1 cellular context compared by ENCODE assay signal in genomic region chr2:218022851-218023530, GRCh38.
TF ChIP-seq lines count a peak whose summit lies in the region.

No MANE protein-coding gene starts in this region.

TF ChIP-seq in H1, 55 proteins besides CTCF, POLR2A, EP300 and RAD21:
- TF ChIP-seq NRF1 (IDR thresholded peaks at IDR 0.05; ENCODE audit: low read depth, low read length) = no peak
- TF ChIP-seq JUN (IDR thresholded peaks at IDR 0.05; ENCODE audit: low read depth, low read length) = no peak
- TF ChIP-seq MAX (IDR thresholded peaks at IDR 0.05) = no peak
- no peak for TF ChIP-seq HDAC2 (IDR thresholded peaks at IDR 0.05; ENCODE audit: borderline replicate concordance in 1 of 2, low read depth in 2 of 2, low read length in 2 of 2)
- no peak for TF ChIP-seq KDM5A (IDR thresholded peaks at IDR 0.05; ENCODE audit: low read length)
- no peak for TF ChIP-seq RBBP5 (IDR thresholded peaks at IDR 0.05; ENCODE audit: borderline replicate concordance, low read depth, low read length)
- no peak for TF ChIP-seq SUZ12 (IDR thresholded peaks at IDR 0.05; ENCODE audit: low read length)
- no peak for TF ChIP-seq CTBP2 (IDR thresholded peaks at IDR 0.05; ENCODE audit: borderline replicate concordance, insufficient read depth, insufficient read length, low read length)
- TF ChIP-seq ATF2 (IDR thresholded peaks at IDR 0.05; ENCODE audit: low read length) = no peak
- TF ChIP-seq SIRT6 (IDR thresholded peaks at IDR 0.05; ENCODE audit: low read length) = no peak
